18 cellular contexts compared by ENCODE assay signal in genomic region chr21:34916446-34916845, GRCh38.
A peak's percentile ranks its signal among the peaks of the same experiment; 100 is the strongest.
DNase-seq lines count a peak whose midpoint lies in the region; ATAC-seq, FAIRE-seq and TF ChIP-seq lines count a peak whose summit lies in the region.
"Had no signal": no experiment of that assay in that cellular context is flagged by ENCODE, and none has a peak within 500 bp of the region (broad histone marks: within the 10 kb centered on the region; RNA-seq: fewer than 3 reads in every experiment).

No MANE protein-coding gene starts in this region.

- no peak for FAIRE-seq in D721Med (lab: Jason Lieb, UNC)
- FAIRE-seq: GM12891 had no signal

- DNase-seq in EH (ENCODE audit: low read depth) (peak; percentile 95), RPMI7951 (ENCODE audit: low read depth) (peak; percentile 59), fibroblast of mammary gland (ENCODE audit: low read depth) (peak; percentile 50), smooth muscle cell (lab: John Stamatoyannopoulos, UW; ENCODE audit: unreplicated experiment) (no peak), left ventricle myocardium superior (no peak), D721Med (ENCODE audit: insufficient read length, low spot score) (no peak)
- DNase-seq in stimulated activated CD4-positive, alpha-beta T cell treated with anti-CD3 and anti-CD28 coated beads, Interleukin-4, amount 100 ng/mL, for 4 hours = no peak
- DNase-seq: activated CD4-positive, CD25-positive, alpha-beta regulatory T cell; adrenal gland; cerebellar nuclear complex; NCI-H1694; NCI-H446; psoas muscle; Right ventricle myocardium superior; transverse colon had no signal

- H3K36me3 ChIP-seq in smooth muscle cell (ENCODE audit: low read depth) = no peaks in the 10 kb centered on the region
- H3K36me3 ChIP-seq: adrenal gland, gastroesophageal sphincter, transverse colon had no signal

- H3F3A ChIP-seq in smooth muscle cell (ENCODE audit: low read depth) = peaks cover 15% of the 10 kb centered on the region

- no peak for ATAC-seq in left ventricle myocardium superior
- ATAC-seq: gastroesophageal sphincter; psoas muscle; stimulated activated memory B cell treated with anti-CD40 and anti-IgM and Interleukin-4, amounts not matched to agents 10 μg/mL and 1 μg/mL and 100 μg/mL, for 72 hours had no signal

- peaks cover 7% of the 10 kb centered on the region for H3K79me2 ChIP-seq in smooth muscle cell (ENCODE audit: low read depth)

- WGBS in smooth muscle cell (ENCODE audit: low lambda C conversion rate) = 84% methylated on average over 7 of the region's 7 CpGs

- no peak overlapping the region for H2AFZ ChIP-seq in smooth muscle cell (ENCODE audit: low read depth)

- H3K27ac ChIP-seq in smooth muscle cell (ENCODE audit: low read depth) = peak overlapping the region; percentile 72
- H3K27ac ChIP-seq: adrenal gland, gastroesophageal sphincter, psoas muscle, transverse colon had no signal

- H4K20me1 ChIP-seq in smooth muscle cell (ENCODE audit: low read depth) = peaks cover 61% of the 10 kb centered on the region

- H3K27me3 ChIP-seq in smooth muscle cell (ENCODE audit: low read depth) = no peaks in the 10 kb centered on the region
- H3K27me3 ChIP-seq: transverse colon had no signal

- H3K4me3 ChIP-seq in fibroblast of mammary gland (ENCODE audit: control insufficient read depth, low read depth, low read length) (no peak overlapping the region), smooth muscle cell (no peak overlapping the region)
- H3K4me3 ChIP-seq: adrenal gland, gastroesophageal sphincter, psoas muscle, transverse colon had no signal

- intact Hi-C loops in left ventricle myocardium superior (cut with micrococcal nuclease) = no loop called here

- H3K4me2 ChIP-seq in smooth muscle cell = peak overlapping the region; percentile 24

- TF ChIP-seq CTCF in fibroblast of mammary gland (conservative IDR thresholded peaks at IDR 0.05; ENCODE audit: control insufficient read depth, insufficient read depth, low read depth, low read length) (no peak), smooth muscle cell (IDR thresholded peaks at IDR 0.05; ENCODE audit: borderline replicate concordance, insufficient read depth, poor library complexity, severe bottlenecking) (no peak), D721Med (IDR thresholded peaks at IDR 0.05; ENCODE audit: insufficient read depth, missing control alignments) (no peak)

- no peak overlapping the region for H3K9ac ChIP-seq in smooth muscle cell (ENCODE audit: low read depth)

- H3K9me3 ChIP-seq in smooth muscle cell (replicated peaks; ENCODE audit: low read depth) = no peaks in the 10 kb centered on the region
- H3K9me3 ChIP-seq: adrenal gland, gastroesophageal sphincter, psoas muscle, transverse colon had no signal

- H3K4me1 ChIP-seq in smooth muscle cell (ENCODE audit: low read depth) = peaks cover 6% of the 10 kb centered on the region
- H3K4me1 ChIP-seq: adrenal gland, gastroesophageal sphincter, psoas muscle, transverse colon had no signal

Comparison
In these comparisons a context has a peak if more than half of its experiments do, and no peak if none do; other contexts are left out.
1. DNase-seq: peak in EH (single experiment), RPMI7951 (single experiment) and fibroblast of mammary gland (single experiment); none in smooth muscle cell (single experiment), left ventricle myocardium superior (single experiment), D721Med (single experiment) and stimulated activated CD4-positive, alpha-beta T cell treated with anti-CD3 and anti-CD28 coated beads, Interleukin-4, amount 100 ng/mL, for 4 hours (0 of 2).